16 cellular contexts compared by ENCODE assay signal in genomic region chr15:63950911-63951481, GRCh38.
DNase-seq lines count a peak whose midpoint lies in the region; ATAC-seq and TF ChIP-seq lines count a peak whose summit lies in the region.
"Had no signal": no experiment of that assay in that cellular context is flagged by ENCODE, and none has a peak within 500 bp of the region (broad histone marks: within the 10 kb centered on the region; RNA-seq: fewer than 3 reads in every experiment).

No MANE protein-coding gene starts in this region.

- H3K4me2 ChIP-seq in mesendoderm (ENCODE audit: low read length) (no peak overlapping the region), neural progenitor cell (no peak overlapping the region)

- no peak overlapping the region for H3K9ac ChIP-seq in mesendoderm (ENCODE audit: low read length)
- H3K9ac ChIP-seq in neural progenitor cell = no peak overlapping the region

- no peaks in the 10 kb centered on the region for H3K79me2 ChIP-seq in mesendoderm (ENCODE audit: control insufficient read depth, insufficient read depth, low read length)
- H3K79me2 ChIP-seq in neural progenitor cell (ENCODE audit: low read depth) = no peaks in the 10 kb centered on the region

- DNase-seq in AG09309 (ENCODE audit: low read depth) (peak; percentile 70), LHCN-M2 (ENCODE audit: low read depth) (peak; percentile 70), chondrocyte (ENCODE audit: low spot score) (no peak), myocyte (ENCODE audit: low read depth) (peak; percentile 26), activated gamma-delta T cell (lab: John Stamatoyannopoulos, UW) (no peak), mesendoderm (no peak), neural progenitor cell (ENCODE audit: low spot score) (no peak)
- no peak for DNase-seq in activated CD8-positive, alpha-beta T cell treated with anti-CD3 and anti-CD28 coated beads, Interleukin-2, amount 10 ng/mL, durations not matched to agents 7 days and 5 days
- DNase-seq: GDM1; naive thymus-derived CD4-positive, alpha-beta T cell; NCI-H1436; NCI-H524 treated with DMSO at 0.1 percent for 48 hours; SIG-M5; spleen; WERI-Rb-1 had no signal

- H3K36me3 Mint-ChIP-seq in chondrocyte (ENCODE audit: low read depth) = no peaks in the 10 kb centered on the region
- H3K36me3 Mint-ChIP-seq in activated CD8-positive, alpha-beta T cell treated with anti-CD3 and anti-CD28 coated beads, Interleukin-2, amount 10 ng/mL, durations not matched to agents 7 days and 5 days (ENCODE audit: low read depth) = no peaks in the 10 kb centered on the region
- peaks cover 5% of the 10 kb centered on the region for H3K36me3 Mint-ChIP-seq in neural progenitor cell
- H3K36me3 Mint-ChIP-seq: CD14-positive monocyte had no signal

- H3K36me3 ChIP-seq in mesendoderm (ENCODE audit: control insufficient read depth, insufficient read depth, low read length) (no peaks in the 10 kb centered on the region), neural progenitor cell (no peaks in the 10 kb centered on the region)
- H3K36me3 ChIP-seq: spleen, WERI-Rb-1 had no signal

- H2BK5ac ChIP-seq in mesendoderm (ENCODE audit: low read length) = no peak overlapping the region

- no peak overlapping the region for H2AK5ac ChIP-seq in mesendoderm (ENCODE audit: low read length)

- TF ChIP-seq CTCF in AG09309 (IDR thresholded peaks at IDR 0.05; ENCODE audit: control insufficient read depth, insufficient read depth, low read depth, low read length, missing control alignments) (no peak), chondrocyte (IDR thresholded peaks at IDR 0.05) (no peak), neural progenitor cell (IDR thresholded peaks at IDR 0.05) (no peak)

- no peak overlapping the region for H3K23ac ChIP-seq in mesendoderm (ENCODE audit: low read length)

- WGBS in mesendoderm (ENCODE audit: extremely low coverage, insufficient coverage, low lambda C conversion rate) = no CpG with 5 or more reads among the region's 6 CpGs

- no peak for ATAC-seq in activated CD8-positive, alpha-beta T cell treated with anti-CD3 and anti-CD28 coated beads, Interleukin-2, amount 10 ng/mL, durations not matched to agents 7 days and 5 days
- ATAC-seq: naive thymus-derived CD4-positive, alpha-beta T cell had no signal

- no peak overlapping the region for H4K5ac ChIP-seq in mesendoderm (ENCODE audit: low read length)

- no peak overlapping the region for H2BK15ac ChIP-seq in mesendoderm (replicated peaks; ENCODE audit: low read depth)

- no peak overlapping the region for H2BK120ac ChIP-seq in mesendoderm (ENCODE audit: low read depth, low read length)

- H3K4me3 Mint-ChIP-seq in chondrocyte (ENCODE audit: unreplicated experiment) (no peak overlapping the region), neural progenitor cell (no peak overlapping the region)
- no peak overlapping the region for H3K4me3 Mint-ChIP-seq in activated CD8-positive, alpha-beta T cell treated with anti-CD3 and anti-CD28 coated beads, Interleukin-2, amount 10 ng/mL, durations not matched to agents 7 days and 5 days
- H3K4me3 Mint-ChIP-seq: CD14-positive monocyte had no signal

- POLR2A ChIA-PET in activated CD8-positive, alpha-beta T cell treated with anti-CD3 and anti-CD28 coated beads, Interleukin-2, amount 10 ng/mL, durations not matched to agents 7 days and 5 days (lab: Charles Lee) = no interaction called here

- H3K27ac Mint-ChIP-seq in chondrocyte (ENCODE audit: unreplicated experiment) = peak overlapping the region; percentile 87
- H3K27ac Mint-ChIP-seq in activated CD8-positive, alpha-beta T cell treated with anti-CD3 and anti-CD28 coated beads, Interleukin-2, amount 10 ng/mL, durations not matched to agents 7 days and 5 days = no peak overlapping the region
- no peak overlapping the region for H3K27ac Mint-ChIP-seq in neural progenitor cell

- H3K4me1 ChIP-seq in mesendoderm (ENCODE audit: control insufficient read depth, low read depth, low read length) (no peaks in the 10 kb centered on the region), neural progenitor cell (no peaks in the 10 kb centered on the region)

- H3K9me3 ChIP-seq in neural progenitor cell (ENCODE audit: low read depth) = no peaks in the 10 kb centered on the region
- H3K9me3 ChIP-seq: spleen had no signal

- no peaks in the 10 kb centered on the region for H3K79me1 ChIP-seq in mesendoderm (ENCODE audit: low read length)

- H3K56ac ChIP-seq in mesendoderm (ENCODE audit: low read length) = no peak overlapping the region

- no peaks in the 10 kb centered on the region for H3K27me3 Mint-ChIP-seq in chondrocyte (ENCODE audit: low read depth)
- H3K27me3 Mint-ChIP-seq in activated CD8-positive, alpha-beta T cell treated with anti-CD3 and anti-CD28 coated beads, Interleukin-2, amount 10 ng/mL, durations not matched to agents 7 days and 5 days (ENCODE audit: low read depth) = peaks cover 4% of the 10 kb centered on the region
- peaks cover 5% of the 10 kb centered on the region for H3K27me3 Mint-ChIP-seq in neural progenitor cell (ENCODE audit: insufficient read depth, low read depth)

- H3F3A ChIP-seq in neural progenitor cell (ENCODE audit: low read depth) = no peaks in the 10 kb centered on the region

- H3K9me3 Mint-ChIP-seq in chondrocyte (ENCODE audit: low read depth) = no peaks in the 10 kb centered on the region
- peaks cover under 1% of the 10 kb centered on the region for H3K9me3 Mint-ChIP-seq in activated CD8-positive, alpha-beta T cell treated with anti-CD3 and anti-CD28 coated beads, Interleukin-2, amount 10 ng/mL, durations not matched to agents 7 days and 5 days (ENCODE audit: insufficient read depth)
- peaks cover 3% of the 10 kb centered on the region for H3K9me3 Mint-ChIP-seq in neural progenitor cell
- H3K9me3 Mint-ChIP-seq: CD14-positive monocyte had no signal

- CTCF ChIA-PET in activated CD8-positive, alpha-beta T cell treated with anti-CD3 and anti-CD28 coated beads, Interleukin-2, amount 10 ng/mL, durations not matched to agents 7 days and 5 days (lab: Charles Lee) = no interaction called here

- H3K4me3 ChIP-seq in AG09309 (ENCODE audit: control insufficient read depth, low read depth, low read length) = no peak overlapping the region
- no peak overlapping the region for H3K4me3 ChIP-seq in mesendoderm (ENCODE audit: low read length)
- no peak overlapping the region for H3K4me3 ChIP-seq in neural progenitor cell
- H3K4me3 ChIP-seq: spleen had no signal

- no peaks in the 10 kb centered on the region for H3K27me3 ChIP-seq in mesendoderm (ENCODE audit: insufficient read depth, low read length, poor library complexity)
- H3K27me3 ChIP-seq in neural progenitor cell = no peaks in the 10 kb centered on the region
- H3K27me3 ChIP-seq: spleen had no signal

- no peak overlapping the region for H2AFZ ChIP-seq in neural progenitor cell (replicated peaks)

- H3K27ac ChIP-seq in mesendoderm (ENCODE audit: low read depth, low read length) = no peak overlapping the region
- H3K27ac ChIP-seq in neural progenitor cell = no peak overlapping the region
- H3K27ac ChIP-seq: WERI-Rb-1 had no signal

- H4K8ac ChIP-seq in mesendoderm (ENCODE audit: low read depth, low read length) = no peak overlapping the region

- H3K18ac ChIP-seq in mesendoderm (ENCODE audit: low read length) = no peak overlapping the region

- no peak overlapping the region for H3K4ac ChIP-seq in mesendoderm (ENCODE audit: low read depth, low read length)

- no peaks in the 10 kb centered on the region for H4K20me1 ChIP-seq in neural progenitor cell (ENCODE audit: low read depth)

- H3K4me1 Mint-ChIP-seq in chondrocyte (ENCODE audit: low read depth) = peaks cover 15% of the 10 kb centered on the region
- peaks cover 15% of the 10 kb centered on the region for H3K4me1 Mint-ChIP-seq in activated CD8-positive, alpha-beta T cell treated with anti-CD3 and anti-CD28 coated beads, Interleukin-2, amount 10 ng/mL, durations not matched to agents 7 days and 5 days (ENCODE audit: low read depth)
- H3K4me1 Mint-ChIP-seq in neural progenitor cell = no peaks in the 10 kb centered on the region

Comparison
In these comparisons a context has a peak if more than half of its experiments do, and no peak if none do; other contexts are left out.
1. DNase-seq: peak in AG09309 (single experiment), LHCN-M2 (single experiment) and myocyte (single experiment); none in chondrocyte (single experiment), activated gamma-delta T cell (single experiment), mesendoderm (single experiment), activated CD8-positive, alpha-beta T cell treated with anti-CD3 and anti-CD28 coated beads, Interleukin-2, amount 10 ng/mL, durations not matched to agents 7 days and 5 days (single experiment) and neural progenitor cell (single experiment).